ENCODE assay signal across 1 cellular context in genomic region chr10:104766341-104766740, GRCh38.
TF ChIP-seq lines count a peak whose summit lies in the region.

No MANE protein-coding gene starts in this region.

TF ChIP-seq in GM12878, 131 proteins besides CTCF, POLR2A, EP300 and RAD21 (continued from another document):
- TF ChIP-seq KAT2A (conservative IDR thresholded peaks at IDR 0.05; ENCODE audit: control insufficient read depth, low read depth, low read length) (no peak), RCOR1 (conservative IDR thresholded peaks at IDR 0.05; ENCODE audit: low read depth, low read length) (no peak)
